ENCODE assay signal across 8 cellular contexts in the genomic region with DNA sequence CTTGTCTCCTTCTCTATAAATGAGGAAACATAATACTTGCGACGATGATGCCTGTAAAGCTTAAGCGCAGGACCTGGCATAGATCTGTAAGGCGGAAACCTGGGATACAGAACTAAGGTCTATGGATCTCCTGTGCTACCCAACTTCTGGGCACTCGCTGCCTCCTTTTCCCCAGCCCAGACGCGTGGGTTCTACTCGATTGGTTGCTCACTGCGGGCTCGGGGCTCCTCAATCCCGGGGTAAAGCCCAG. TPM values are rescaled to one million over a fixed set of nuclear protein-coding genes. Genes with fewer than 3 reads are reported as not detected.
DNase-seq lines count a peak whose midpoint lies in the region; ATAC-seq, FAIRE-seq and TF ChIP-seq lines count a peak whose summit lies in the region.

No MANE protein-coding gene starts in this region.

- peaks cover 48% of the 10 kb centered on the region for H3K4me1 Mint-ChIP-seq in activated naive CD4-positive, alpha-beta T cell treated with anti-CD3 and anti-CD28 coated beads for 36 hours (ENCODE audit: low read depth)

- peaks cover 37% of the 10 kb centered on the region for H3K36me3 Mint-ChIP-seq in activated naive CD4-positive, alpha-beta T cell treated with anti-CD3 and anti-CD28 coated beads for 36 hours (ENCODE audit: low read depth)

- intact Hi-C loops in activated naive CD4-positive, alpha-beta T cell treated with anti-CD3 and anti-CD28 coated beads for 36 hours (cut with micrococcal nuclease) = loop anchor here (1.0 to 5.0 kb wide), 4 partner anchors 10 to 177 kb away; a partner anchor contains a TSS
- intact Hi-C loops in GM12878 (cut with micrococcal nuclease; ENCODE audit: unreplicated experiment) = loop anchor here (2.0 to 10.0 kb wide), 4 partner anchors 30 to 293 kb away; no protein-coding TSS in a partner anchor
- intact Hi-C loops in thyroid gland (cut with DNase I) = loop anchor here (5.0 to 10.0 kb wide), 3 partner anchors 78 to 178 kb away; a partner anchor contains a TSS

- H3K4me1 ChIP-seq in GM12878 (ENCODE audit: control insufficient read depth, insufficient read depth, low read length) (peaks cover 10% of the 10 kb centered on the region; the same call in 1 of the 2 replicates), liver (ENCODE audit: control insufficient read depth in 4 of 4, insufficient read depth in 4 of 4, low read length in 3 of 4) (peaks cover 4 to 22% (median 11%) of the 10 kb centered on the region in 4 donors), thyroid gland (peaks cover 23 to 47% of the 10 kb centered on the region in 2 donors)

- no peak for TF ChIP-seq CTCF in GM12878 (IDR thresholded peaks at IDR 0.05 in 2 of 3, conservative IDR thresholded peaks at IDR 0.05 in 1 of 3; ENCODE audit: control insufficient read depth in 2 of 3, extremely low read depth in 1 of 3, insufficient read depth in 1 of 3, low read depth in 3 of 3, low read length in 3 of 3)
- no peak for TF ChIP-seq CTCF in liver (IDR thresholded peaks at IDR 0.05; ENCODE audit: low read depth, low read length, missing input control)
- TF ChIP-seq CTCF in thyroid gland (IDR thresholded peaks at IDR 0.05) = no peak

- H4K20me1 ChIP-seq in GM12878 (ENCODE audit: control insufficient read depth, insufficient read depth) = no peaks in the 10 kb centered on the region

- no peak for TF ChIP-seq RAD21 in GM12878 (IDR thresholded peaks at IDR 0.05; ENCODE audit: insufficient read depth, low read depth, low read length)
- TF ChIP-seq RAD21 in liver (IDR thresholded peaks at IDR 0.05) = no peak

- H3K4me3 Mint-ChIP-seq in activated naive CD4-positive, alpha-beta T cell treated with anti-CD3 and anti-CD28 coated beads for 36 hours = peak overlapping the region; percentile 95

- peak overlapping the region; percentile 89 for H3K27ac ChIP-seq in GM12878 (ENCODE audit: control insufficient read depth, insufficient read depth)
- peak overlapping the region; percentile 82 to 90 for H3K27ac ChIP-seq in liver (ENCODE audit: low read depth in 1 of 2, low read length in 2 of 2)
- H3K27ac ChIP-seq in thyroid gland = peak overlapping the region; percentile 83 to 92 (median 84)

- no peaks in the 10 kb centered on the region for H3K27me3 Mint-ChIP-seq in activated naive CD4-positive, alpha-beta T cell treated with anti-CD3 and anti-CD28 coated beads for 36 hours (ENCODE audit: low read depth)

- TF ChIP-seq EP300 in GM12878 (IDR thresholded peaks at IDR 0.05; ENCODE audit: borderline replicate concordance in 1 of 2, control insufficient read depth in 1 of 2, low read depth in 2 of 2, low read length in 2 of 2) = no peak

- H3K36me3 ChIP-seq in GM12878 (ENCODE audit: control insufficient read depth in 2 of 2, insufficient read depth in 2 of 2, low read length in 1 of 2) = peaks cover 10 to 22% of the 10 kb centered on the region in 2 experiments
- H3K36me3 ChIP-seq in liver (ENCODE audit: control insufficient read depth in 4 of 4, insufficient read depth in 3 of 4, low read depth in 1 of 4, low read length in 3 of 4) = peaks cover 4 to 29% (median 14%) of the 10 kb centered on the region in 4 donors
- peaks cover 30 to 31% of the 10 kb centered on the region in 2 donors for H3K36me3 ChIP-seq in thyroid gland

- H3K9me3 Mint-ChIP-seq in activated naive CD4-positive, alpha-beta T cell treated with anti-CD3 and anti-CD28 coated beads for 36 hours = no peaks in the 10 kb centered on the region

- POLR2A ChIA-PET in GM12878 (lab: Charles Lee) = interaction anchor here (0.5 to 2.7 kb wide), 25 partner anchors 8 to 529 kb away, joined by 3 to 33 read pairs (median 4); a partner anchor contains a TSS

- 1% methylated on average over 11 of the region's 11 CpGs for WGBS in GM12878 (ENCODE audit: insufficient coverage, insufficient replicate concordance, low lambda C conversion rate, missing lambda C conversion rate)
- under 1% methylated on average over 11 of the region's 11 CpGs for WGBS in liver
- WGBS in thyroid gland, 2 donors = 3 to 4% methylated on average over 11 of the region's 11 CpGs

- peaks cover 20% of the 10 kb centered on the region for H3K79me2 ChIP-seq in GM12878 (ENCODE audit: control insufficient read depth, insufficient read depth, low read length)

- H3K27ac Mint-ChIP-seq in activated naive CD4-positive, alpha-beta T cell treated with anti-CD3 and anti-CD28 coated beads for 36 hours = peak overlapping the region; percentile 97

- ATAC-seq in GM12878 = peak; percentile 40
- ATAC-seq in GM21515 (IDR thresholded peaks at IDR 0.05; ENCODE audit: unreplicated experiment) = no peak

- DNase-seq in activated naive CD4-positive, alpha-beta T cell treated with anti-CD3 and anti-CD28 coated beads for 36 hours = no peak
- DNase-seq in activated naive CD4-positive, alpha-beta T cell treated with Interleukin-2 at 50 U/mL for 16 hours = no peak
- DNase-seq in NCI-H1105 (lab: John Stamatoyannopoulos, UW) (peak; percentile 63), GM12878 (ENCODE audit: low read depth, low spot score) (peak; percentile 24), thyroid gland (no peak), NCI-H226 (no peak)

- TSS peak; percentile 94 for BruUV-seq in GM12878 (replicated peaks; lab: Mats Ljungman, UMichigan)

- peak overlapping the region; percentile 85 for H2AFZ ChIP-seq in GM12878 (ENCODE audit: control insufficient read depth, low read depth, low read length)

- RAD21 ChIA-PET in GM12878 (lab: Charles Lee; ENCODE audit: unreplicated experiment) = interaction anchor here (0.7 to 3.9 kb wide), 45 partner anchors 9 to 1393 kb away, joined by 3 to 73 read pairs (median 7); a partner anchor contains a TSS

- H3K9ac ChIP-seq in GM12878 (ENCODE audit: control insufficient read depth, insufficient read depth, low read length) (peak overlapping the region; percentile 97), liver (ENCODE audit: low read depth in 1 of 2, low read length in 2 of 2) (peak overlapping the region; percentile 29 to 91)

- peak overlapping the region; percentile 97 for H3K4me2 ChIP-seq in GM12878 (ENCODE audit: control insufficient read depth, insufficient read depth)

- in situ Hi-C loops in GM12878 (cut with MboI) = no loop called here

- H3K27me3 ChIP-seq in GM12878 (replicated peaks in 1 of 2; ENCODE audit: control insufficient read depth in 2 of 2, insufficient read depth in 2 of 2, low read length in 1 of 2) (no peaks in the 10 kb centered on the region), liver (ENCODE audit: control insufficient read depth in 4 of 4, insufficient read depth in 4 of 4, low read length in 3 of 4) (no peaks in the 10 kb centered on the region), thyroid gland (no peaks in the 10 kb centered on the region)

- SMC1A ChIA-PET in GM12878 (lab: Charles Lee; ENCODE audit: uncharacterized antibody, unreplicated experiment) = interaction anchor here (0.5 to 4.1 kb wide), 44 partner anchors 8 to 297 kb away, joined by 3 to 115 read pairs (median 6); a partner anchor contains a TSS

- no peak for TF ChIP-seq POLR2A in GM12878 (IDR thresholded peaks at IDR 0.05; ENCODE audit: low read depth, low read length)
- no peak for TF ChIP-seq POLR2A in thyroid gland (IDR thresholded peaks at IDR 0.05)

- H3K4me3 ChIP-seq in GM12878 (peak overlapping the region; percentile 78), liver (ENCODE audit: low read depth in 1 of 3, low read length in 3 of 3) (peak overlapping the region; percentile 75 to 99 (median 81)), thyroid gland (replicated peaks in 1 of 3) (peak overlapping the region in 1 of 3 donors; percentile 38)

- no peaks in the 10 kb centered on the region; the same call in 2 of the 3 replicates for H3K9me3 ChIP-seq in GM12878 (replicated peaks; ENCODE audit: control insufficient read depth, insufficient read depth, low read length)
- no peaks in the 10 kb centered on the region for H3K9me3 ChIP-seq in liver (ENCODE audit: control insufficient read depth in 4 of 4, low read length in 3 of 4)
- H3K9me3 ChIP-seq in thyroid gland = no peaks in the 10 kb centered on the region

- FAIRE-seq in GM12878 (lab: Jason Lieb, UNC) = no peak

- CTCF ChIA-PET in activated naive CD4-positive, alpha-beta T cell treated with anti-CD3 and anti-CD28 coated beads for 36 hours (lab: Charles Lee) = interaction anchor here (1.0 to 2.8 kb wide), 26 partner anchors 9 to 178 kb away, joined by 3 to 37 read pairs (median 7); a partner anchor contains a TSS
- CTCF ChIA-PET in GM12878 (lab: Yijun Ruan, JAX) = interaction anchor here (0.6 to 4.3 kb wide), 47 partner anchors 9 to 600 kb away, joined by 3 to 84 read pairs (median 5); a partner anchor contains a TSS

RNA-seq across cellular contexts. Expression of a gene that starts 0.6 kb away (rescaled TPM):
- total RNA-seq in activated naive CD4-positive, alpha-beta T cell treated with anti-CD3 and anti-CD28 coated beads for 36 hours = 10 to 100 TPM; 79.7 to 82.1 TPM
- total RNA-seq in GM12878 (2013; cell fraction: nucleolus; rRNA removed) = 32.5 and 41.0 TPM in 2 replicates
- 134 and 138 TPM in 2 replicates for total RNA-seq in GM12878 (2014; rRNA removed)
- total RNA-seq in GM12878 (2014; rRNA removed; fragmentation: Illumina TruSeq; extraction: Trizol) = 97.2 and 103 TPM in 2 replicates
- 109 TPM in 2 replicates for total RNA-seq in GM12878 (2021)
- 54.1 TPM for polyA plus RNA-seq in GM12878 (2011; ENCODE audit: low read depth)
- polyA plus RNA-seq in GM12878 (2011; rRNA removed) = 20.9 and 55.2 TPM in 2 replicates
- polyA plus RNA-seq in GM12878 (2011; cell fraction: cytosol; rRNA removed) = 63.6 and 73.3 TPM in 2 replicates
- 99.5 and 124 TPM in 2 replicates for polyA plus RNA-seq in GM12878 (2011; cell fraction: nucleus; rRNA removed)
- polyA plus RNA-seq in GM12878 (2012) = 63.5 and 80.8 TPM in 2 replicates
- polyA plus RNA-seq in GM12878 (2014; fragmentation: Illumina TruSeq; extraction: Trizol) = 87.6 and 115 TPM in 2 replicates
- 100 to 1,000 TPM; 203 to 328 TPM for polyA plus RNA-seq in GM12878 (2014; fragmentation: Nextera tagmentation; extraction: Ambion mirVana)
- polyA plus RNA-seq in GM12878 (2014; rRNA removed) = 84.1 and 99.7 TPM in 2 replicates
- polyA plus RNA-seq in GM12878 (2016; fragmentation: Nextera tagmentation; extraction: Ambion mirVana) = 100 to 1,000 TPM; 176 to 182 TPM
- polyA minus RNA-seq in GM12878 (2011; rRNA and poly(A)+ RNA removed) = 30.6 and 33.3 TPM in 2 replicates
- 16.7 and 27.0 TPM in 2 replicates for polyA minus RNA-seq in GM12878 (2011; cell fraction: cytosol; rRNA and poly(A)+ RNA removed)
- 17.2 and 25.8 TPM in 2 replicates for polyA minus RNA-seq in GM12878 (2011; cell fraction: nucleus; rRNA and poly(A)+ RNA removed)
- total RNA-seq in liver = 10 to 100 TPM; 70.7 to 88.7 TPM
- polyA plus RNA-seq in liver = 10 to 100 TPM; 46.0 to 89.3 TPM
- total RNA-seq in thyroid gland = 100 to 1,000 TPM; 120 to 220 (median 166) TPM

RNA-seq across cellular contexts. Expression of a gene that starts 26.5 kb away (rescaled TPM):
- total RNA-seq in activated naive CD4-positive, alpha-beta T cell treated with anti-CD3 and anti-CD28 coated beads for 36 hours = 1 to 10 TPM; 1.6 to 2.3 TPM
- 32.2 and 35.0 TPM in 2 replicates for total RNA-seq in GM12878 (2013; cell fraction: nucleolus; rRNA removed)
- total RNA-seq in GM12878 (2014; rRNA removed) = 4.1 and 6.1 TPM in 2 replicates
- 3.4 and 4.3 TPM in 2 replicates for total RNA-seq in GM12878 (2014; rRNA removed; fragmentation: Illumina TruSeq; extraction: Trizol)
- 3.2 and 3.3 TPM in 2 replicates for total RNA-seq in GM12878 (2021)
- 0.52 TPM for polyA plus RNA-seq in GM12878 (2011; ENCODE audit: low read depth)
- polyA plus RNA-seq in GM12878 (2011; rRNA removed) = 3.4 and 7.0 TPM in 2 replicates
- 1.1 and 1.4 TPM in 2 replicates for polyA plus RNA-seq in GM12878 (2011; cell fraction: cytosol; rRNA removed)
- 2.4 TPM in 2 replicates for polyA plus RNA-seq in GM12878 (2011; cell fraction: nucleus; rRNA removed)
- 0.92 and 3.1 TPM in 2 replicates for polyA plus RNA-seq in GM12878 (2012)
- 2.1 and 3.6 TPM in 2 replicates for polyA plus RNA-seq in GM12878 (2014; fragmentation: Illumina TruSeq; extraction: Trizol)
- 1 to 10 TPM in 1 of 2 experiments, under 1 TPM in 1; 0.88 to 1.4 TPM for polyA plus RNA-seq in GM12878 (2014; fragmentation: Nextera tagmentation; extraction: Ambion mirVana)
- 1.4 and 2.0 TPM in 2 replicates for polyA plus RNA-seq in GM12878 (2014; rRNA removed)
- 1 to 10 TPM; 1.6 to 2.7 TPM for polyA plus RNA-seq in GM12878 (2016; fragmentation: Nextera tagmentation; extraction: Ambion mirVana)
- polyA minus RNA-seq in GM12878 (2011; rRNA and poly(A)+ RNA removed) = 6.6 and 10.4 TPM in 2 replicates
- 2.1 and 4.0 TPM in 2 replicates for polyA minus RNA-seq in GM12878 (2011; cell fraction: cytosol; rRNA and poly(A)+ RNA removed)
- 3.0 and 4.8 TPM in 2 replicates for polyA minus RNA-seq in GM12878 (2011; cell fraction: nucleus; rRNA and poly(A)+ RNA removed)
- total RNA-seq in liver = 1 to 10 TPM; 2.3 to 4.9 TPM
- polyA plus RNA-seq in liver = 1 to 10 TPM; 1.1 to 2.0 TPM
- total RNA-seq in thyroid gland = 10 to 100 TPM in 2 of 4 donors, 1 to 10 TPM in 2; 8.4 to 13.3 (median 10.2) TPM

RNA-seq across cellular contexts. Expression of a gene that starts 35.9 kb away (rescaled TPM):
- total RNA-seq in activated naive CD4-positive, alpha-beta T cell treated with anti-CD3 and anti-CD28 coated beads for 36 hours = 1 to 10 TPM; 3.1 to 3.8 TPM
- 6.3 and 7.3 TPM in 2 replicates for total RNA-seq in GM12878 (2013; cell fraction: nucleolus; rRNA removed)
- total RNA-seq in GM12878 (2014; rRNA removed) (0.38 and 0.56 TPM in 2 replicates), GM12878 (2014; rRNA removed; fragmentation: Illumina TruSeq; extraction: Trizol) (0.41 and 0.45 TPM in 2 replicates), GM12878 (2021) (2.6 and 3.2 TPM in 2 replicates), liver (10 to 100 TPM in 1 of 2 donors, 1 to 10 TPM in 1; 1.5 to 32.9 TPM), thyroid gland (100 to 1,000 TPM; 213 to 975 (median 755) TPM)
- polyA plus RNA-seq in GM12878 (2011; ENCODE audit: low read depth) = 0.20 TPM
- polyA plus RNA-seq in GM12878 (2011; rRNA removed) (0.19 and 0.30 TPM in 2 replicates), GM12878 (2014; fragmentation: Illumina TruSeq; extraction: Trizol) (0.19 TPM in 1 of 2 replicates, not detected in the other), GM12878 (2014; fragmentation: Nextera tagmentation; extraction: Ambion mirVana) (under 1 TPM in 1 of 2 experiments, not detected in 1; 0.02 TPM), GM12878 (2014; rRNA removed) (0.73 and 1.0 TPM in 2 replicates), GM12878 (2016; fragmentation: Nextera tagmentation; extraction: Ambion mirVana) (under 1 TPM in 1 of 2 experiments, not detected in 1; 0.21 TPM), liver (under 1 TPM; 0.08 to 0.39 TPM)
- polyA plus RNA-seq in GM12878 (2011; cell fraction: cytosol; rRNA removed) = 0.60 and 0.77 TPM in 2 replicates
- 3.6 and 3.9 TPM in 2 replicates for polyA plus RNA-seq in GM12878 (2011; cell fraction: nucleus; rRNA removed)
- 0.70 and 1.1 TPM in 2 replicates for polyA plus RNA-seq in GM12878 (2012)
- 1.1 and 2.5 TPM in 2 replicates for polyA minus RNA-seq in GM12878 (2011; rRNA and poly(A)+ RNA removed)
- polyA minus RNA-seq in GM12878 (2011; cell fraction: cytosol; rRNA and poly(A)+ RNA removed) = 0.62 and 0.80 TPM in 2 replicates
- polyA minus RNA-seq in GM12878 (2011; cell fraction: nucleus; rRNA and poly(A)+ RNA removed) = 1.6 and 3.2 TPM in 2 replicates

Comparison
In these comparisons a context has a peak if more than half of its experiments do, and no peak if none do; other contexts are left out.
1. DNase-seq: peak in NCI-H1105 (single experiment) and GM12878 (single experiment); none in activated naive CD4-positive, alpha-beta T cell treated with anti-CD3 and anti-CD28 coated beads for 36 hours (single experiment), activated naive CD4-positive, alpha-beta T cell treated with Interleukin-2 at 50 U/mL for 16 hours (single experiment), thyroid gland (0 of 2) and NCI-H226 (single experiment).
2. RNA of a gene that starts 35.9 kb away (total RNA-seq): 213 to 975 TPM in thyroid gland; 1.5 to 32.9 TPM in liver, 3.1 to 3.8 TPM in activated naive CD4-positive, alpha-beta T cell treated with anti-CD3 and anti-CD28 coated beads for 36 hours and 0.38 to 7.3 TPM in GM12878; every median in the first group is over 4 times any median in the second.
3. Peak in every context shown above with its lines, with median percentiles within 50 percentile points of each other: H3K27ac ChIP-seq.